ENCODE assay signal across 12 cellular contexts in the genomic region with DNA sequence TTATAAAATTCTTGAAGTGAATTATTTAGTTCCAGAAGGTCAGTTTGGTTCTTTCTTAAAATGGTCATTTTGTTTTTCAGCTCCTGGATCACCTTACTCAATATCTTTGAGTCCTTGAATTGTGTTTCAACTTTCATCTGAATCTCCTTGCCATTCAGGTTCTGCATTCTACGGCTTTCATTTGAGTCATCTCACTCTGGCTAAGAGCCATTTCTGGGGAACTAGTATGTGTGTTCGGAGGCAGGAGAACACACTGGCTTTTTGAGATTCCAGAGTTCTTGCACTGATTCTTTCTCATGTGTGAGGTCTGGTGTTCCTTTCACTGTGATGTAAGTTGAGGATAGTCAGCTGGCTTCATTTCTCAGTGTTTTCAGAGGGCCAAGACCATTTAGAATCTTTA.
"Had no signal": no experiment of that assay in that cellular context is flagged by ENCODE, and none has a peak within 500 bp of the region (broad histone marks: within the 10 kb centered on the region; RNA-seq: fewer than 3 reads in every experiment).

No MANE protein-coding gene starts in this region.

- H3K4me3 ChIP-seq: colonic mucosa, gastroesophageal sphincter, sigmoid colon, skin epidermis, thyroid gland had no signal

- DNase-seq: colonic mucosa; dermis blood vessel endothelial cell; erythroblast; naive thymus-derived CD4-positive, alpha-beta T cell; nephron progenitor cell; sigmoid colon; stimulated activated CD4-positive, alpha-beta T cell treated with anti-CD3 and anti-CD28 coated beads, Interleukin-12 subunit alpha, Interleukin-12 subunit beta, amount 100 ng/mL, for 4 hours; stimulated activated CD4-positive, alpha-beta T cell treated with anti-CD3 and anti-CD28 coated beads, Interleukin-2, amount 100 ng/mL, for 48 hours; stimulated activated naive CD4-positive, alpha-beta T cell treated with Interleukin-2 at 50 U/mL for 16 hours; thyroid gland had no signal

- ATAC-seq: gastroesophageal sphincter; naive thymus-derived CD4-positive, alpha-beta T cell had no signal

- H3K27me3 ChIP-seq: colonic mucosa, gastroesophageal sphincter, sigmoid colon, thyroid gland had no signal

- H3K36me3 ChIP-seq: colonic mucosa, gastroesophageal sphincter, sigmoid colon, thyroid gland had no signal
